11 cellular contexts compared by ENCODE assay signal in genomic region chr9:68653141-68653595, GRCh38. TPM values are rescaled to one million over a fixed set of nuclear protein-coding genes. Genes with fewer than 3 reads are reported as not detected.
A peak's percentile ranks its signal among the peaks of the same experiment; 100 is the strongest.
DNase-seq lines count a peak whose midpoint lies in the region; ATAC-seq and TF ChIP-seq lines count a peak whose summit lies in the region.
"Had no signal": no experiment of that assay in that cellular context is flagged by ENCODE, and none has a peak within 500 bp of the region (broad histone marks: within the 10 kb centered on the region; RNA-seq: fewer than 3 reads in every experiment).

No MANE protein-coding gene starts in this region.

- intact Hi-C loops in left ventricle myocardium inferior (cut with micrococcal nuclease) (no loop called here), mammary epithelial cell (cut with micrococcal nuclease) (no loop called here)
- intact Hi-C loops in CD4-positive, alpha-beta T cell (cut with DNase I, micrococcal nuclease) = no loop called here

- H3K27ac Mint-ChIP-seq in CD4-positive, alpha-beta T cell = no peak overlapping the region

- TF ChIP-seq CTCF in left ventricle myocardium inferior (IDR thresholded peaks at IDR 0.05; ENCODE audit: borderline replicate concordance) = no peak
- no peak for TF ChIP-seq CTCF in mammary epithelial cell (conservative IDR thresholded peaks at IDR 0.05 in 1 of 2, IDR thresholded peaks at IDR 0.05 in 1 of 2; ENCODE audit: extremely low read depth in 1 of 2, insufficient read depth in 1 of 2, low read depth in 1 of 2, low read length in 2 of 2)
- no peak for TF ChIP-seq CTCF in CD4-positive, alpha-beta T cell (IDR thresholded peaks at IDR 0.05)

- no peak overlapping the region for H3K9ac ChIP-seq in mammary epithelial cell (ENCODE audit: insufficient read depth, low read length)

- POLR2A ChIA-PET in CD4-positive, alpha-beta T cell (lab: Charles Lee) = no interaction called here

- H3K4me2 ChIP-seq in mammary epithelial cell (ENCODE audit: insufficient read depth, low read depth, low read length) = no peak overlapping the region

- H3K27me3 Mint-ChIP-seq in CD4-positive, alpha-beta T cell = peaks cover 59% of the 10 kb centered on the region

- H3K9me3 ChIP-seq in left ventricle myocardium inferior (replicated peaks) (no peaks in the 10 kb centered on the region), mammary epithelial cell (replicated peaks; ENCODE audit: insufficient read depth, low read length) (no peaks in the 10 kb centered on the region)
- no peaks in the 10 kb centered on the region for H3K9me3 ChIP-seq in CD4-positive, alpha-beta T cell (ENCODE audit: control insufficient read depth, low read length)

- H3K27me3 ChIP-seq in left ventricle myocardium inferior (ENCODE audit: low read depth) (no peaks in the 10 kb centered on the region), mammary epithelial cell (ENCODE audit: insufficient read depth, low read length) (no peaks in the 10 kb centered on the region)
- peaks cover 9% of the 10 kb centered on the region for H3K27me3 ChIP-seq in CD4-positive, alpha-beta T cell (ENCODE audit: control insufficient read depth, insufficient read depth, low read length)

- no peaks in the 10 kb centered on the region for H3K36me3 ChIP-seq in left ventricle myocardium inferior
- no peaks in the 10 kb centered on the region for H3K36me3 ChIP-seq in mammary epithelial cell (ENCODE audit: insufficient read depth, low read length)

- H3K4me3 ChIP-seq in left ventricle myocardium inferior = no peak overlapping the region
- H3K4me3 ChIP-seq in mammary epithelial cell (replicated peaks in 1 of 3; ENCODE audit: insufficient read depth in 1 of 3, low read depth in 2 of 3, low read length in 3 of 3) = no peak overlapping the region

- no peak overlapping the region for H3K4me3 Mint-ChIP-seq in CD4-positive, alpha-beta T cell

- ATAC-seq in GM18867 (IDR thresholded peaks at IDR 0.05; ENCODE audit: unreplicated experiment) (peak; percentile 84), GM21423 (IDR thresholded peaks at IDR 0.05; ENCODE audit: unreplicated experiment) (peak; percentile 83), HG03175 (IDR thresholded peaks at IDR 0.05; ENCODE audit: unreplicated experiment) (peak; percentile 92)
- ATAC-seq in CD4-positive, alpha-beta T cell (ENCODE audit: poor library complexity) = no peak
- ATAC-seq: left ventricle myocardium superior, Right ventricle myocardium inferior had no signal

- no peaks in the 10 kb centered on the region for H3K4me1 ChIP-seq in left ventricle myocardium inferior
- H3K4me1 ChIP-seq in mammary epithelial cell (ENCODE audit: insufficient read depth, low read length) = no peaks in the 10 kb centered on the region

- dilution Hi-C loops in mammary epithelial cell (cut with HindIII; ENCODE audit: low sequenced_read_pairs) = no loop called here

- no peak overlapping the region for H2AFZ ChIP-seq in mammary epithelial cell (ENCODE audit: low read depth, low read length)

- H3K9me3 Mint-ChIP-seq in CD4-positive, alpha-beta T cell = no peaks in the 10 kb centered on the region

- in situ Hi-C loops in mammary epithelial cell (cut with MboI; ENCODE audit: low sequenced_read_pairs in 2 of 2) = no loop called here

- WGBS in mammary epithelial cell (ENCODE audit: low coverage, missing lambda C conversion rate) = 83% methylated on average over 6 of the region's 6 CpGs

- no peaks in the 10 kb centered on the region for H3K36me3 Mint-ChIP-seq in CD4-positive, alpha-beta T cell (ENCODE audit: low read depth)

- H3K27ac ChIP-seq in left ventricle myocardium inferior (replicated peaks) = no peak overlapping the region
- H3K27ac ChIP-seq in mammary epithelial cell (ENCODE audit: insufficient read depth, low read depth, low read length) = no peak overlapping the region
- H3K27ac ChIP-seq in CD4-positive, alpha-beta T cell (ENCODE audit: low read depth, low read length) = no peak overlapping the region
- H3K27ac ChIP-seq: epithelial cell of prostate had no signal

- no peaks in the 10 kb centered on the region for H4K20me1 ChIP-seq in mammary epithelial cell (ENCODE audit: insufficient read depth, low read length)

- CTCF ChIA-PET in mammary epithelial cell (lab: Charles Lee; ENCODE audit: low non-redundant PET) = no interaction called here
- CTCF ChIA-PET in CD4-positive, alpha-beta T cell (lab: Charles Lee) = no interaction called here

- no peaks in the 10 kb centered on the region for H3K79me2 ChIP-seq in mammary epithelial cell (ENCODE audit: insufficient read depth, low read length)

- no TSS peak for BruUV-seq in mammary epithelial cell (replicated peaks; lab: Mats Ljungman, UMichigan)

- no peaks in the 10 kb centered on the region for H3K4me1 Mint-ChIP-seq in CD4-positive, alpha-beta T cell (ENCODE audit: low read depth)

- peak; percentile 31 to 34 for DNase-seq in stimulated activated CD4-positive, alpha-beta T cell treated with anti-CD3 and anti-CD28 coated beads, Interleukin-2, amount 100 ng/mL, for 24 hours
- DNase-seq in left ventricle myocardium inferior = no peak
- DNase-seq in mammary epithelial cell = no peak
- no peak for DNase-seq in CD4-positive, alpha-beta T cell
- DNase-seq in HK-2 (ENCODE audit: unreplicated experiment) = no peak
- DNase-seq: left ventricle myocardium superior had no signal

RNA-seq across cellular contexts. Expression of gene PIP5K1B, which starts 51.9 kb away (rescaled TPM):
- total RNA-seq in left ventricle myocardium inferior (71.9 TPM), mammary epithelial cell (under 1 TPM in 1 of 2 donors, not detected in 1; 0.17 TPM)
- not detected for polyA plus RNA-seq in mammary epithelial cell
- not detected for polyA minus RNA-seq in mammary epithelial cell
- not detected for total RNA-seq in CD4-positive, alpha-beta T cell

Comparison
In these comparisons a context has a peak if more than half of its experiments do, and no peak if none do; other contexts are left out.
1. DNase-seq: peak in stimulated activated CD4-positive, alpha-beta T cell treated with anti-CD3 and anti-CD28 coated beads, Interleukin-2, amount 100 ng/mL, for 24 hours (2 of 2); none in left ventricle myocardium inferior (single experiment), mammary epithelial cell (single experiment), CD4-positive, alpha-beta T cell (0 of 10) and HK-2 (single experiment).
2. RNA of gene PIP5K1B, which starts 51.9 kb away (total RNA-seq): 71.9 TPM in left ventricle myocardium inferior (single experiment); 0.17 TPM in mammary epithelial cell and not detected in CD4-positive, alpha-beta T cell; every median in the first group is over 10 times any median in the second.